Comparison of ENCODE assay signal across 22 cellular contexts in genomic region chrX:6941041-6941440, GRCh38.
"Had no signal": no experiment of that assay in that cellular context is flagged by ENCODE, and none has a peak within 500 bp of the region (broad histone marks: within the 10 kb centered on the region; RNA-seq: fewer than 3 reads in every experiment).

No MANE protein-coding gene starts in this region.

- H3K36me3 ChIP-seq: tibial nerve had no signal

- H3K4me3 ChIP-seq: coronary artery, mucosa of descending colon, smooth muscle cell, tibial nerve had no signal

- H3K27me3 ChIP-seq: foreskin keratinocyte, tibial nerve had no signal

- H3K4me2 ChIP-seq: smooth muscle cell had no signal

- H3K9me3 ChIP-seq: mucosa of descending colon, tibial nerve had no signal

- DNase-seq: activated CD4-positive, alpha-beta T cell treated with anti-CD3 and anti-CD28 coated beads for 1 hour; activated CD4-positive, alpha-beta T cell treated with anti-CD3 and anti-CD28 coated beads, Interleukin-2, amount 50 U/mL, for 48 hours; activated CD8-positive, alpha-beta memory T cell treated with anti-CD3 and anti-CD28 coated beads, Interleukin-2, amount 10 ng/mL, durations not matched to agents 7 days and 5 days; activated gamma-delta T cell; activated naive CD8-positive, alpha-beta T cell treated with anti-CD3 and anti-CD28 coated beads for 36 hours; activated T-cell treated with anti-CD3 and anti-CD28 coated beads, Interleukin-2, amount 50 U/mL, for 4 hours; aorta; effector memory CD4-positive, alpha-beta T cell; foreskin keratinocyte; head of caudate nucleus; mammary epithelial cell; mucosa of descending colon; naive thymus-derived CD8-positive, alpha-beta T cell; right cardiac atrium; T-cell; T1000 had no signal

- ATAC-seq: activated CD8-positive, alpha-beta memory T cell treated with anti-CD3 and anti-CD28 coated beads, Interleukin-2, amount 10 ng/mL, durations not matched to agents 7 days and 5 days; activated T-cell treated with anti-CD3 and anti-CD28 coated beads, Interleukin-2, amount 50 U/mL, for 4 hours; foreskin keratinocyte; left lobe of liver; mucosa of descending colon; naive thymus-derived CD8-positive, alpha-beta T cell; right cardiac atrium; stimulated activated effector memory CD8-positive, alpha-beta T cell treated with anti-CD3 and anti-CD28 coated beads, Interleukin-12 subunit alpha, Interleukin-12 subunit beta, amount 100 ng/mL, for 72 hours; T-cell had no signal

- H3K4me1 ChIP-seq: foreskin keratinocyte, tibial nerve had no signal

- H3K27ac ChIP-seq: coronary artery, epithelial cell of prostate, foreskin keratinocyte, tibial nerve had no signal
